32 cellular contexts compared by ENCODE assay signal in the genomic region with DNA sequence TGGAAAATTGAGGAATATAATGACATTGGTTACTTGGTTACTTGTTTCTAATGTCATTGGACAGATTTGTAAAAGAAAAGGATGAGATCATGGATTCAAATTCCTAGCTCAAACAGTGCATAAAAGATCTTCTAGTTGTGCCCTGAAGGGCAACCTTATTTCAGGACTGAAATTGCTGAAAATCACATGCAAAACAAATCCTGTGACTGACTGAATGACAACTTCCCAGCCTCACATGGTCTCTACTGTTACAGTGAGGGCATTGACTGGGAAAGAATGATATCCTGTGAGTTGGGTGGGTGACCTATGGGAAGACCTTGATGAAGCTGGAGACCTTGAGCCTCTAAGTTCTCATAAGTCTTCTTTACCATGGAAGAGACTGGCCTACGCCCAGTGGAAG.
"Had no signal": no experiment of that assay in that cellular context is flagged by ENCODE, and none has a peak within 500 bp of the region (broad histone marks: within the 10 kb centered on the region; RNA-seq: fewer than 3 reads in every experiment).

No MANE protein-coding gene starts in this region.

- H3K4me3 ChIP-seq: adrenal gland, body of pancreas, breast epithelium had no signal

- H3K27ac ChIP-seq: adrenal gland, body of pancreas, brain microvascular endothelial cell, breast epithelium, VCaP had no signal

- H3K27ac Mint-ChIP-seq: activated CD4-positive, alpha-beta memory T cell treated with anti-CD3 and anti-CD28 coated beads, Interleukin-2, amount 10 ng/mL, durations not matched to agents 7 days and 5 days; activated CD4-positive, alpha-beta T cell treated with anti-CD3 and anti-CD28 coated beads for 36 hours; activated CD4-positive, alpha-beta T cell treated with anti-CD3 and anti-CD28 coated beads, Interleukin-2, amount 10 ng/mL, durations not matched to agents 7 days and 5 days; activated CD8-positive, alpha-beta T cell treated with anti-CD3 and anti-CD28 coated beads, Interleukin-2, amount 10 ng/mL, durations not matched to agents 7 days and 5 days; activated naive CD4-positive, alpha-beta T cell treated with anti-CD3 and anti-CD28 coated beads for 36 hours; activated naive CD4-positive, alpha-beta T cell treated with anti-CD3 and anti-CD28 coated beads, Interleukin-2, amount 50 U/mL, for 72 hours; activated naive CD8-positive, alpha-beta T cell treated with anti-CD3 and anti-CD28 coated beads for 36 hours; activated T-helper 2 cell treated with anti-CD3 and anti-CD28 coated beads, Interferon-gamma antibody, Interleukin-2, Interleukin-4, amounts not matched to agents 10 μg/mL and 5 μg/mL and 100 μg/mL, durations not matched to agents 14 hours and 24 hours and 36 hours; T-helper 1 cell treated with Interleukin-12 subunit alpha and Interleukin-12 subunit beta and Interleukin-4 antibody, amounts not matched to agents 30 μg/mL and 1 μg/mL, for 36 hours; T-helper 2 cell treated with Interferon-gamma antibody and Interleukin-4, amounts not matched to agents 5 μg/mL and 100 μg/mL, for 36 hours; WTC11 had no signal

- H3K27me3 Mint-ChIP-seq: activated CD4-positive, alpha-beta memory T cell treated with anti-CD3 and anti-CD28 coated beads, Interleukin-2, amount 10 ng/mL, durations not matched to agents 7 days and 5 days; activated CD4-positive, alpha-beta T cell treated with anti-CD3 and anti-CD28 coated beads for 36 hours; activated CD4-positive, alpha-beta T cell treated with anti-CD3 and anti-CD28 coated beads, Interleukin-2, amount 10 ng/mL, durations not matched to agents 7 days and 5 days; activated naive CD8-positive, alpha-beta T cell treated with anti-CD3 and anti-CD28 coated beads for 36 hours had no signal

- H3K4me3 Mint-ChIP-seq: activated CD4-positive, alpha-beta memory T cell treated with anti-CD3 and anti-CD28 coated beads, Interleukin-2, amount 10 ng/mL, durations not matched to agents 7 days and 5 days; activated CD4-positive, alpha-beta T cell treated with anti-CD3 and anti-CD28 coated beads for 36 hours; activated CD4-positive, alpha-beta T cell treated with anti-CD3 and anti-CD28 coated beads, Interleukin-2, amount 10 ng/mL, durations not matched to agents 7 days and 5 days; activated CD8-positive, alpha-beta T cell treated with anti-CD3 and anti-CD28 coated beads, Interleukin-2, amount 10 ng/mL, durations not matched to agents 7 days and 5 days; activated naive CD4-positive, alpha-beta T cell treated with anti-CD3 and anti-CD28 coated beads for 36 hours; activated naive CD8-positive, alpha-beta T cell treated with anti-CD3 and anti-CD28 coated beads for 36 hours; activated T-cell treated with anti-CD3 and anti-CD28 coated beads, Interleukin-2, amount 50 U/mL, for 24 hours; T-helper 1 cell treated with Interleukin-12 subunit alpha and Interleukin-12 subunit beta and Interleukin-4 antibody, amounts not matched to agents 30 μg/mL and 1 μg/mL, for 36 hours; T-helper 2 cell treated with Interferon-gamma antibody and Interleukin-4, amounts not matched to agents 5 μg/mL and 100 μg/mL, for 36 hours; WTC11 had no signal

- DNase-seq: activated CD4-positive, alpha-beta memory T cell treated with anti-CD3 and anti-CD28 coated beads, Interleukin-2, amount 10 ng/mL, durations not matched to agents 7 days and 5 days; activated CD4-positive, alpha-beta T cell treated with anti-CD3 and anti-CD28 coated beads for 1 hour; activated CD4-positive, alpha-beta T cell treated with anti-CD3 and anti-CD28 coated beads for 36 hours; activated CD4-positive, alpha-beta T cell treated with anti-CD3 and anti-CD28 coated beads for 48 hours; activated CD4-positive, alpha-beta T cell treated with anti-CD3 and anti-CD28 coated beads, Interleukin-2, amount 10 ng/mL, durations not matched to agents 7 days and 5 days; activated CD4-positive, alpha-beta T cell treated with anti-CD3 and anti-CD28 coated beads, Interleukin-2, amount 50 U/mL, for 48 hours; activated CD4-positive, CD25-positive, alpha-beta regulatory T cell; activated CD8-positive, alpha-beta T cell treated with anti-CD3 and anti-CD28 coated beads, Interleukin-2, amount 10 ng/mL, durations not matched to agents 7 days and 5 days; activated effector memory CD4-positive, alpha-beta T cell treated with Interleukin-2 at 50 U/mL for 16 hours; activated gamma-delta T cell; activated naive CD4-positive, alpha-beta T cell treated with anti-CD3 and anti-CD28 coated beads for 36 hours; activated naive CD4-positive, alpha-beta T cell treated with anti-CD3 and anti-CD28 coated beads, Interleukin-2, amount 50 U/mL, for 16 hours; activated naive CD8-positive, alpha-beta T cell treated with anti-CD3 and anti-CD28 coated beads for 36 hours; activated T-cell treated with anti-CD3 and anti-CD28 coated beads, Interleukin-2, amount 50 U/mL, for 24 hours; activated T-cell treated with anti-CD3 and anti-CD28 coated beads, Interleukin-2, amount 50 U/mL, for 48 hours; adrenal gland; amniotic stem cell; aorta; body of pancreas; brain microvascular endothelial cell; central memory CD4-positive, alpha-beta T cell; T-helper 1 cell; T-helper 2 cell; T-helper 9 cell had no signal

- H3K9me3 ChIP-seq: adrenal gland, body of pancreas, breast epithelium had no signal

- H3K36me3 Mint-ChIP-seq: activated naive CD4-positive, alpha-beta T cell treated with anti-CD3 and anti-CD28 coated beads, Interleukin-2, amount 50 U/mL, for 72 hours; activated naive CD8-positive, alpha-beta T cell treated with anti-CD3 and anti-CD28 coated beads for 36 hours; WTC11 had no signal

- H3K4me1 Mint-ChIP-seq: WTC11 had no signal

- H3K27me3 ChIP-seq: adrenal gland, body of pancreas, brain microvascular endothelial cell, breast epithelium had no signal

- H3K9me3 Mint-ChIP-seq: activated CD4-positive, alpha-beta memory T cell treated with anti-CD3 and anti-CD28 coated beads, Interleukin-2, amount 10 ng/mL, durations not matched to agents 7 days and 5 days; activated CD4-positive, alpha-beta T cell treated with anti-CD3 and anti-CD28 coated beads, Interleukin-2, amount 10 ng/mL, durations not matched to agents 7 days and 5 days; activated naive CD4-positive, alpha-beta T cell treated with anti-CD3 and anti-CD28 coated beads for 36 hours; activated T-cell treated with anti-CD3 and anti-CD28 coated beads, Interleukin-2, amount 50 U/mL, for 24 hours; T-helper 1 cell treated with Interleukin-12 subunit alpha and Interleukin-12 subunit beta and Interleukin-4 antibody, amounts not matched to agents 30 μg/mL and 1 μg/mL, for 36 hours; T-helper 2 cell treated with Interferon-gamma antibody and Interleukin-4, amounts not matched to agents 5 μg/mL and 100 μg/mL, for 36 hours had no signal

- H3K36me3 ChIP-seq: adrenal gland, brain microvascular endothelial cell, breast epithelium had no signal

- ATAC-seq: activated CD4-positive, alpha-beta T cell treated with anti-CD3 and anti-CD28 coated beads for 36 hours; activated CD4-positive, CD25-positive, alpha-beta regulatory T cell treated with anti-CD3 and anti-CD28 coated beads, Interleukin-2, amount 50 U/mL, for 24 hours; activated CD8-positive, alpha-beta T cell treated with anti-CD3 and anti-CD28 coated beads, Interleukin-2, amount 10 ng/mL, durations not matched to agents 7 days and 5 days; activated naive CD4-positive, alpha-beta T cell treated with anti-CD3 and anti-CD28 coated beads, Interleukin-2, amount 50 U/mL, for 72 hours; body of pancreas; WTC11 had no signal
